In genomic region chr2:42086500-42086953, GRCh38 we compare ENCODE assay signal across 9 cellular contexts. TPM values are rescaled to one million over a fixed set of nuclear protein-coding genes. Genes with fewer than 3 reads are reported as not detected.
DNase-seq lines count a peak whose midpoint lies in the region; ATAC-seq, FAIRE-seq and TF ChIP-seq lines count a peak whose summit lies in the region.
"Had no signal": no experiment of that assay in that cellular context is flagged by ENCODE, and none has a peak within 500 bp of the region (broad histone marks: within the 10 kb centered on the region; RNA-seq: fewer than 3 reads in every experiment).

No MANE protein-coding gene starts in this region.

- H3K27ac Mint-ChIP-seq in activated T-helper 1 cell treated with anti-CD3 and anti-CD28 coated beads, Interleukin-12 subunit alpha, Interleukin-12 subunit beta, Interleukin-2, Interleukin-4 antibody, amounts not matched to agents 30 ng/mL and 10 ng/mL and 1 ng/mL, durations not matched to agents 14 hours and 24 hours and 36 hours: no peak overlapping the region

- FAIRE-seq in frontal cortex (lab: Jason Lieb, UNC): no peak
- no peak for FAIRE-seq in pancreas (lab: Jason Lieb, UNC)

- H3K9me3 ChIP-seq in pancreas: no peaks in the 10 kb centered on the region

- H3K27me3 ChIP-seq in pancreas: no peaks in the 10 kb centered on the region

- TF ChIP-seq CTCF in pancreas (IDR thresholded peaks at IDR 0.05): peak; percentile 34 to 62 (median 50)

- intact Hi-C loops in activated T-helper 1 cell treated with anti-CD3 and anti-CD28 coated beads, Interleukin-12 subunit alpha, Interleukin-12 subunit beta, Interleukin-2, Interleukin-4 antibody, amounts not matched to agents 30 ng/mL and 10 ng/mL and 1 ng/mL, durations not matched to agents 14 hours and 24 hours and 36 hours (cut with micrococcal nuclease): loop anchor here (1.0 to 10.0 kb wide), 3 partner anchors 142 to 246 kb away; no protein-coding TSS in a partner anchor
- intact Hi-C loops in pancreas (cut with DNase I): loop anchor here in 2 of 3 donors (5.0 kb wide), 3 partner anchors 214 to 234 kb away; no protein-coding TSS in a partner anchor

- DNase-seq in activated CD8-positive, alpha-beta memory T cell treated with anti-CD3 and anti-CD28 coated beads for 24 hours: peak; percentile 70
- DNase-seq in activated CD8-positive, alpha-beta memory T cell treated with anti-CD3 and anti-CD28 coated beads, Interleukin-2, amount 50 U/mL, for 48 hours: no peak
- DNase-seq in NCI-H446 (lab: John Stamatoyannopoulos, UW): peak; percentile 7 to 55
- peak; percentile 23 for DNase-seq in activated T-helper 1 cell treated with anti-CD3 and anti-CD28 coated beads, Interleukin-12 subunit alpha, Interleukin-12 subunit beta, Interleukin-2, Interleukin-4 antibody, amounts not matched to agents 30 ng/mL and 10 ng/mL and 1 ng/mL, durations not matched to agents 14 hours and 24 hours and 36 hours (ENCODE audit: low spot score)
- DNase-seq in frontal cortex (ENCODE audit: low spot score in 2 of 2): peak; percentile 73 to 76
- peak in 3 of 6 donors; percentile 38 to 65 (median 60) for DNase-seq in pancreas

- peaks cover 0 to under 1% (median 0%) of the 10 kb centered on the region in 3 donors for H3K4me1 ChIP-seq in pancreas

- WGBS in pancreas, 2 donors: 17 to 19% methylated on average over 6 of the region's 6 CpGs

- no peaks in the 10 kb centered on the region for H3K36me3 ChIP-seq in pancreas

- H3K4me3 Mint-ChIP-seq in activated T-helper 1 cell treated with anti-CD3 and anti-CD28 coated beads, Interleukin-12 subunit alpha, Interleukin-12 subunit beta, Interleukin-2, Interleukin-4 antibody, amounts not matched to agents 30 ng/mL and 10 ng/mL and 1 ng/mL, durations not matched to agents 14 hours and 24 hours and 36 hours: no peak overlapping the region
- H3K4me3 Mint-ChIP-seq: central memory CD8-positive, alpha-beta T cell had no signal

- H3K9me3 Mint-ChIP-seq in activated T-helper 1 cell treated with anti-CD3 and anti-CD28 coated beads, Interleukin-12 subunit alpha, Interleukin-12 subunit beta, Interleukin-2, Interleukin-4 antibody, amounts not matched to agents 30 ng/mL and 10 ng/mL and 1 ng/mL, durations not matched to agents 14 hours and 24 hours and 36 hours: no peaks in the 10 kb centered on the region
- H3K9me3 Mint-ChIP-seq: central memory CD8-positive, alpha-beta T cell had no signal

- ATAC-seq in HG02759 (IDR thresholded peaks at IDR 0.05; ENCODE audit: unreplicated experiment): peak; percentile 52
- peak; percentile 72 to 87 (median 86) for ATAC-seq in pancreas
- no peak for ATAC-seq in GM21576 (IDR thresholded peaks at IDR 0.05; ENCODE audit: unreplicated experiment)

- peaks cover 24% of the 10 kb centered on the region for H3K27me3 Mint-ChIP-seq in activated T-helper 1 cell treated with anti-CD3 and anti-CD28 coated beads, Interleukin-12 subunit alpha, Interleukin-12 subunit beta, Interleukin-2, Interleukin-4 antibody, amounts not matched to agents 30 ng/mL and 10 ng/mL and 1 ng/mL, durations not matched to agents 14 hours and 24 hours and 36 hours (ENCODE audit: insufficient read depth)
- H3K27me3 Mint-ChIP-seq: central memory CD8-positive, alpha-beta T cell had no signal

- H3K4me3 ChIP-seq in pancreas: no peak overlapping the region

- H3K27ac ChIP-seq in pancreas: no peak overlapping the region

- H3K36me3 Mint-ChIP-seq in activated T-helper 1 cell treated with anti-CD3 and anti-CD28 coated beads, Interleukin-12 subunit alpha, Interleukin-12 subunit beta, Interleukin-2, Interleukin-4 antibody, amounts not matched to agents 30 ng/mL and 10 ng/mL and 1 ng/mL, durations not matched to agents 14 hours and 24 hours and 36 hours (ENCODE audit: low read depth): no peaks in the 10 kb centered on the region

- H3K4me1 Mint-ChIP-seq in activated T-helper 1 cell treated with anti-CD3 and anti-CD28 coated beads, Interleukin-12 subunit alpha, Interleukin-12 subunit beta, Interleukin-2, Interleukin-4 antibody, amounts not matched to agents 30 ng/mL and 10 ng/mL and 1 ng/mL, durations not matched to agents 14 hours and 24 hours and 36 hours (ENCODE audit: low read depth): peaks cover 16% of the 10 kb centered on the region

RNA-seq across cellular contexts. Expression of gene PKDCC, which starts 38.7 kb away (rescaled TPM):
- not detected in 2 replicates for total RNA-seq in activated T-helper 1 cell treated with anti-CD3 and anti-CD28 coated beads, Interleukin-12 subunit alpha, Interleukin-12 subunit beta, Interleukin-2, Interleukin-4 antibody, amounts not matched to agents 30 ng/mL and 10 ng/mL and 1 ng/mL, durations not matched to agents 14 hours and 24 hours and 36 hours
- total RNA-seq in frontal cortex (19.6 TPM), pancreas (10 to 100 TPM in 4 of 6 donors, 1 to 10 TPM in 2; 8.1 to 34.0 (median 15.9) TPM)
- 10 to 100 TPM; 35.8 to 60.9 TPM for polyA plus RNA-seq in pancreas
